19 cellular contexts compared by ENCODE assay signal in the genomic region with DNA sequence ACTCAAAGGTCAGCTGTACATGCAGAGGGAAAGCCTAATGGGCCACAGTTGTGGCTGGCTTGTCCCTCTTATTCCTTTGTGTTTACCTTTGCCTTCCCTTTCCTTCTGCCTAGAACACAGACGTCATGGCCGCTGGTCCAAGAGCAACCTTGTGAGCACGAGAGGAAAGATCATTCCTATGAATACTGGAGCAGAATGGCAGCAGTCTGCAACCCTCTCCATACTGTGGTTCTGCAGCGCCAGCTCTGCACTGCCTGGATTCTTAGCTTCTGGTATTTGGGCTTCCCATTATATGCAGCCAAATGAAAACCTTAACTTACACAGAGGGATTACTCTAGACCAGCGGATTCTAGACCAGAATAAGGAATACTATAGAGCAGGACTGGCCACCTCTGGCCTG. TPM values are rescaled to one million over a fixed set of nuclear protein-coding genes. Genes with fewer than 3 reads are reported as not detected.
DNase-seq lines count a peak whose midpoint lies in the region; TF ChIP-seq lines count a peak whose summit lies in the region.
"Had no signal": no experiment of that assay in that cellular context is flagged by ENCODE, and none has a peak within 500 bp of the region (broad histone marks: within the 10 kb centered on the region; RNA-seq: fewer than 3 reads in every experiment).

No MANE protein-coding gene starts in this region.

- H3K36me3 ChIP-seq in esophagus muscularis mucosa (peaks cover 66 to 92% (median 75%) of the 10 kb centered on the region in 4 donors), prostate gland (no peaks in the 10 kb centered on the region)

- peak; percentile 54 for DNase-seq in SK-MEL-5 (ENCODE audit: low read depth, low spot score)
- DNase-seq in esophagus muscularis mucosa (ENCODE audit: extremely low spot score) = peak; percentile 55
- peak; percentile 17 for DNase-seq in osteocyte (ENCODE audit: extremely low spot score, unreplicated experiment)
- no peak for DNase-seq in dorsolateral prefrontal cortex
- no peak for DNase-seq in midbrain (lab: John Stamatoyannopoulos, UW)
- DNase-seq in prostate gland (ENCODE audit: low spot score) = no peak
- DNase-seq: 8988T; ACHN; BE2C; C1 segment of cervical spinal cord; Calu3; CD4-positive, alpha-beta memory T cell; CD4-positive, CD25-positive, alpha-beta regulatory T cell; CD8-positive, alpha-beta memory T cell; COR-L47; DMS79 treated with DMSO at 0.1 percent for 48 hours; GF-D8 had no signal

- H3K4me3 ChIP-seq in esophagus muscularis mucosa (no peak overlapping the region), dorsolateral prefrontal cortex (no peak overlapping the region), prostate gland (no peak overlapping the region)
- H3K4me3 ChIP-seq: BLaER1 had no signal

- no peak for TF ChIP-seq POLR2A in esophagus muscularis mucosa (IDR thresholded peaks at IDR 0.05; ENCODE audit: low read depth)
- TF ChIP-seq POLR2A in prostate gland (IDR thresholded peaks at IDR 0.05) = no peak

- H3K9me3 ChIP-seq in esophagus muscularis mucosa (no peaks in the 10 kb centered on the region), prostate gland (no peaks in the 10 kb centered on the region)
- H3K9me3 ChIP-seq: BE2C, BLaER1 had no signal

- H3K27me3 Mint-ChIP-seq in osteocyte (ENCODE audit: unreplicated experiment) = no peaks in the 10 kb centered on the region
- H3K27me3 Mint-ChIP-seq: CD4-positive, alpha-beta memory T cell; CD4-positive, CD25-positive, alpha-beta regulatory T cell; CD8-positive, alpha-beta memory T cell had no signal

- intact Hi-C loops in esophagus muscularis mucosa (cut with DNase I) = no loop called here
- intact Hi-C loops in dorsolateral prefrontal cortex (cut with DNase I) = no loop called here
- intact Hi-C loops in prostate gland (cut with DNase I) = no loop called here

- no peak overlapping the region for H3K27ac Mint-ChIP-seq in osteocyte (ENCODE audit: unreplicated experiment)
- H3K27ac Mint-ChIP-seq: CD4-positive, CD25-positive, alpha-beta regulatory T cell had no signal

- TF ChIP-seq EP300 in esophagus muscularis mucosa (IDR thresholded peaks at IDR 0.05) = no peak

- peaks cover 50% of the 10 kb centered on the region for H3K36me3 Mint-ChIP-seq in osteocyte (ENCODE audit: unreplicated experiment)

- no peak overlapping the region for H3K27ac ChIP-seq in esophagus muscularis mucosa (replicated peaks in 1 of 4)
- H3K27ac ChIP-seq in dorsolateral prefrontal cortex = no peak overlapping the region
- no peak overlapping the region for H3K27ac ChIP-seq in prostate gland
- H3K27ac ChIP-seq: BLaER1 had no signal

- WGBS in esophagus muscularis mucosa = 95% methylated on average over 5 of the region's 5 CpGs
- WGBS in prostate gland = 79% methylated on average over 5 of the region's 5 CpGs

- no peaks in the 10 kb centered on the region for H3K4me1 ChIP-seq in esophagus muscularis mucosa
- no peaks in the 10 kb centered on the region for H3K4me1 ChIP-seq in prostate gland (replicated peaks)
- H3K4me1 ChIP-seq: BE2C, BLaER1 had no signal

- H3K4me1 Mint-ChIP-seq in osteocyte (ENCODE audit: unreplicated experiment) = no peaks in the 10 kb centered on the region
- H3K4me1 Mint-ChIP-seq: CD14-positive monocyte; CD8-positive, alpha-beta memory T cell had no signal

- in situ Hi-C loops in SK-MEL-5 (cut with HindIII; ENCODE audit: low pct_unique_long_range_greater_than_20kb, low sequenced_read_pairs) = no loop called here

- no peaks in the 10 kb centered on the region for H3K9me3 Mint-ChIP-seq in osteocyte (ENCODE audit: unreplicated experiment)
- H3K9me3 Mint-ChIP-seq: CD4-positive, alpha-beta memory T cell; CD4-positive, CD25-positive, alpha-beta regulatory T cell; CD8-positive, alpha-beta memory T cell had no signal

- no peak overlapping the region for H3K4me3 Mint-ChIP-seq in osteocyte (ENCODE audit: unreplicated experiment)
- H3K4me3 Mint-ChIP-seq: CD14-positive monocyte; CD4-positive, alpha-beta memory T cell; CD4-positive, CD25-positive, alpha-beta regulatory T cell; CD8-positive, alpha-beta memory T cell had no signal

- H3K27me3 ChIP-seq in esophagus muscularis mucosa (no peaks in the 10 kb centered on the region), dorsolateral prefrontal cortex (no peaks in the 10 kb centered on the region), prostate gland (replicated peaks; ENCODE audit: insufficient read depth) (no peaks in the 10 kb centered on the region)
- H3K27me3 ChIP-seq: BE2C, BLaER1 had no signal

- no peak for TF ChIP-seq CTCF in esophagus muscularis mucosa (IDR thresholded peaks at IDR 0.05)
- no peak for TF ChIP-seq CTCF in osteocyte (IDR thresholded peaks at IDR 0.05)
- no peak for TF ChIP-seq CTCF in dorsolateral prefrontal cortex (IDR thresholded peaks at IDR 0.05 in 54 of 56, conservative IDR thresholded peaks at IDR 0.05 in 2 of 56; ENCODE audit: low read depth in 1 of 56, partially characterized antibody in 56 of 56)
- TF ChIP-seq CTCF in prostate gland (IDR thresholded peaks at IDR 0.05) = no peak

RNA-seq across cellular contexts. Expression of a gene that starts 12.4 kb away (rescaled TPM):
- total RNA-seq in SK-MEL-5 (2014; rRNA removed; shearing (Covaris generic)) = 1,012 and 1,069 TPM in 2 replicates
- polyA plus RNA-seq in SK-MEL-5 (2015; cell fraction: cytosol; rRNA removed) = 579 and 677 TPM in 2 replicates
- 1,086 and 1,093 TPM in 2 replicates for polyA plus RNA-seq in SK-MEL-5 (2015; cell fraction: nucleus; rRNA removed)
- total RNA-seq in esophagus muscularis mucosa (10 to 100 TPM in 1 of 4 donors, 1 to 10 TPM in 3; 5.5 to 12.5 (median 8.4) TPM), osteocyte (15.3 and 19.9 TPM in 2 replicates), dorsolateral prefrontal cortex (10 to 100 TPM; 18.2 to 52.1 (median 27.5) TPM), prostate gland (10 to 100 TPM; 11.6 to 27.9 TPM)

Comparison
In these comparisons a context has a peak if more than half of its experiments do, and no peak if none do; other contexts are left out.
1. DNase-seq: peak in SK-MEL-5 (single experiment), esophagus muscularis mucosa (single experiment) and osteocyte (single experiment); none in dorsolateral prefrontal cortex (0 of 10), midbrain (single experiment) and prostate gland (single experiment).
2. RNA of a gene that starts 12.4 kb away (total RNA-seq): 1,012 to 1,069 TPM in SK-MEL-5; 11.6 to 27.9 TPM in prostate gland, 18.2 to 52.1 TPM in dorsolateral prefrontal cortex, 15.3 to 19.9 TPM in osteocyte and 5.5 to 12.5 TPM in esophagus muscularis mucosa; every median in the first group is over 10 times any median in the second.